ENCODE assay signal across 8 cellular contexts in genomic region chr3:47475029-47475569, GRCh38. TPM values are rescaled to one million over a fixed set of nuclear protein-coding genes. Genes with fewer than 3 reads are reported as not detected.
DNase-seq lines count a peak whose midpoint lies in the region; FAIRE-seq and TF ChIP-seq lines count a peak whose summit lies in the region.

No MANE protein-coding gene starts in this region.

- no peaks in the 10 kb centered on the region for H3K27me3 ChIP-seq in Caco-2 (replicated peaks; ENCODE audit: control insufficient read depth, insufficient read depth, low read length)

- peak overlapping the region; percentile 89 for H3K4me3 Mint-ChIP-seq in Caco-2 (ENCODE audit: unreplicated experiment)
- H3K4me3 Mint-ChIP-seq in activated naive CD4-positive, alpha-beta T cell treated with anti-CD3 and anti-CD28 coated beads, Interleukin-2, amount 50 U/mL, for 24 hours, result peak overlapping the region; percentile 96

- H3K4me1 Mint-ChIP-seq in Caco-2 (ENCODE audit: low read depth, unreplicated experiment), result peaks cover 11% of the 10 kb centered on the region
- peaks cover 48% of the 10 kb centered on the region for H3K4me1 Mint-ChIP-seq in activated naive CD4-positive, alpha-beta T cell treated with anti-CD3 and anti-CD28 coated beads, Interleukin-2, amount 50 U/mL, for 24 hours

- no peaks in the 10 kb centered on the region for H3K27me3 Mint-ChIP-seq in Caco-2 (ENCODE audit: insufficient read depth, unreplicated experiment)
- H3K27me3 Mint-ChIP-seq in activated naive CD4-positive, alpha-beta T cell treated with anti-CD3 and anti-CD28 coated beads, Interleukin-2, amount 50 U/mL, for 24 hours, result no peaks in the 10 kb centered on the region

- peak overlapping the region; percentile 82 for H3K27ac Mint-ChIP-seq in Caco-2 (ENCODE audit: unreplicated experiment)
- H3K27ac Mint-ChIP-seq in activated naive CD4-positive, alpha-beta T cell treated with anti-CD3 and anti-CD28 coated beads, Interleukin-2, amount 50 U/mL, for 24 hours, result peak overlapping the region; percentile 89

- TF ChIP-seq POLR2A in GM12892 (IDR thresholded peaks at IDR 0.05; ENCODE audit: low read depth, low read length), result no peak

- POLR2A ChIA-PET in Caco-2 (lab: Charles Lee), result interaction anchor here (0.6 kb wide), 1 partner anchor 782 kb away, joined by 3 read pairs; the partner anchor contains the start of gene ALS2CL

- H3K4me1 ChIP-seq in Caco-2, result peaks cover 12% of the 10 kb centered on the region

- H3K9me3 Mint-ChIP-seq in Caco-2 (ENCODE audit: unreplicated experiment), result no peaks in the 10 kb centered on the region
- H3K9me3 Mint-ChIP-seq in activated naive CD4-positive, alpha-beta T cell treated with anti-CD3 and anti-CD28 coated beads, Interleukin-2, amount 50 U/mL, for 24 hours, result no peaks in the 10 kb centered on the region

- CTCF ChIA-PET in Caco-2 (lab: Charles Lee), result interaction anchor here (0.6 to 4.0 kb wide), 4 partner anchors 32 to 94 kb away, joined by 3 to 42 read pairs (median 4); partner anchors contain the start of gene PTPN23

- DNase-seq in Caco-2 (no peak), HT1080 (ENCODE audit: low read depth) (peak; percentile 21), hepatic stellate cell (ENCODE audit: low spot score) (peak; percentile 24), skeletal muscle cell (ENCODE audit: low read depth) (no peak), GM12892 (ENCODE audit: insufficient read length) (no peak), kidney tubule cell (ENCODE audit: low spot score) (no peak), hippocampal formation (lab: John Stamatoyannopoulos, UW) (no peak)

- no TSS peak for BruUV-seq in Caco-2 (replicated peaks; lab: Mats Ljungman, UMichigan)

- TF ChIP-seq CTCF in Caco-2 (IDR thresholded peaks at IDR 0.05; ENCODE audit: insufficient read depth in 1 of 2, low read depth in 1 of 2, low read length in 1 of 2, severe bottlenecking in 1 of 2, unreplicated experiment in 1 of 2), result no peak

- no peaks in the 10 kb centered on the region for H3K36me3 ChIP-seq in Caco-2 (ENCODE audit: control insufficient read depth, insufficient read depth, low read length)

- intact Hi-C loops in Caco-2 (cut with micrococcal nuclease; ENCODE audit: unreplicated experiment), result loop anchor here (1.0 to 2.0 kb wide), 2 partner anchors 33 to 38 kb away; partner anchors contain the start of gene ELP6

- H3K36me3 Mint-ChIP-seq in Caco-2 (ENCODE audit: insufficient read depth, unreplicated experiment), result peaks cover 15% of the 10 kb centered on the region
- no peaks in the 10 kb centered on the region for H3K36me3 Mint-ChIP-seq in activated naive CD4-positive, alpha-beta T cell treated with anti-CD3 and anti-CD28 coated beads, Interleukin-2, amount 50 U/mL, for 24 hours

- no peak for FAIRE-seq in GM12892 (lab: Jason Lieb, UNC)

- no peaks in the 10 kb centered on the region for H3K9me3 ChIP-seq in Caco-2

- peak overlapping the region; percentile 74 for H3K4me3 ChIP-seq in Caco-2 (ENCODE audit: low read depth, low read length)
- H3K4me3 ChIP-seq in skeletal muscle cell (ENCODE audit: low read depth, low read length), result peak overlapping the region; percentile 88

RNA-seq across cellular contexts. Expression of gene SCAP, which starts 0.6 kb away (rescaled TPM):
- 104 and 115 TPM in 2 replicates for total RNA-seq in Caco-2 (2022)
- 77.5 and 96.6 TPM in 2 replicates for total RNA-seq in HT1080 (2014; rRNA removed; shearing (Covaris generic))
- 37.3 and 38.3 TPM in 2 replicates for polyA plus RNA-seq in HT1080 (2015; cell fraction: cytosol; rRNA removed)
- 51.3 and 56.6 TPM in 2 replicates for polyA plus RNA-seq in HT1080 (2015; cell fraction: nucleus; rRNA removed)
- 18.5 TPM for polyA plus RNA-seq in GM12892 (2012; ENCODE audit: missing spikeins)

RNA-seq across cellular contexts. Expression of gene ELP6, which starts 38.4 kb away (rescaled TPM):
- total RNA-seq in Caco-2 (2022), result 41.0 and 42.0 TPM in 2 replicates
- total RNA-seq in HT1080 (2014; rRNA removed; shearing (Covaris generic)), result 65.0 and 65.8 TPM in 2 replicates
- 43.3 and 52.6 TPM in 2 replicates for polyA plus RNA-seq in HT1080 (2015; cell fraction: cytosol; rRNA removed)
- 49.8 and 51.0 TPM in 2 replicates for polyA plus RNA-seq in HT1080 (2015; cell fraction: nucleus; rRNA removed)
- 33.0 TPM for polyA plus RNA-seq in GM12892 (2012; ENCODE audit: missing spikeins)

Comparison
In these comparisons a context has a peak if more than half of its experiments do, and no peak if none do; other contexts are left out.
1. DNase-seq: peak in HT1080 (single experiment) and hepatic stellate cell (single experiment); none in Caco-2 (0 of 2), skeletal muscle cell (single experiment), GM12892 (single experiment), kidney tubule cell (single experiment) and hippocampal formation (0 of 2).